1 cellular context compared by ENCODE assay signal in genomic region chr5:61307196-61307590, GRCh38.
TF ChIP-seq lines count a peak whose summit lies in the region.

No MANE protein-coding gene starts in this region.

TF ChIP-seq in GM12878, 131 proteins besides CTCF, POLR2A, EP300 and RAD21:
- TF ChIP-seq MAX (IDR thresholded peaks at IDR 0.05; ENCODE audit: low read depth, low read length), result no peak
- no peak for TF ChIP-seq ZZZ3 (IDR thresholded peaks at IDR 0.05; ENCODE audit: control insufficient read depth, insufficient read length, low read depth)
